In the genomic region with DNA sequence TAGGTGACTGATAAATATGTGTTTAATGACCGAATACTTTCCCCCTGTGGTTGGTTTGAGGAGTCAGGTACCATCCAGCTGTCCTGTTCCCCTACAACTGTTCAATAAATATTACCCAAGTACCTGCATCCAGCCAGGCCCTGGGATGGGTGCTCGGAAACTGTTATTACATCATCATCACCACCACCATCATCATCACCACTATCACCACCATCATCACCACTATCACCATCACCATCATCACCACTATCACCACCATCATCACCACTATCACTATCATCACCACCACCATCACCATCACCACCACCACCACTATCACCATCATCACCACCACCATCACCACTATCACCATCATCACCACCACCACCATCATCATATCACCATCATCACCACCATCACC, we compare ENCODE assay signal across 29 cellular contexts. TPM values are rescaled to one million over a fixed set of nuclear protein-coding genes. Genes with fewer than 3 reads are reported as not detected.
"Had no signal": no experiment of that assay in that cellular context is flagged by ENCODE, and none has a peak within 500 bp of the region (broad histone marks: within the 10 kb centered on the region; RNA-seq: fewer than 3 reads in every experiment).

No MANE protein-coding gene starts in this region.

- H3K4me1 ChIP-seq: gastrocnemius medialis, left ventricle myocardium inferior, pancreas, psoas muscle, upper lobe of left lung had no signal

- H3K27ac Mint-ChIP-seq: activated naive CD4-positive, alpha-beta T cell treated with anti-CD3 and anti-CD28 coated beads for 36 hours; activated T-helper 1 cell treated with anti-CD3 and anti-CD28 coated beads, Interleukin-12 subunit alpha, Interleukin-12 subunit beta, Interleukin-2, Interleukin-4 antibody, amounts not matched to agents 30 ng/mL and 10 ng/mL and 1 ng/mL, durations not matched to agents 14 hours and 24 hours and 36 hours had no signal

- H3K9me3 Mint-ChIP-seq: activated naive CD4-positive, alpha-beta T cell treated with anti-CD3 and anti-CD28 coated beads for 36 hours; activated T-helper 1 cell treated with anti-CD3 and anti-CD28 coated beads, Interleukin-12 subunit alpha, Interleukin-12 subunit beta, Interleukin-2, Interleukin-4 antibody, amounts not matched to agents 30 ng/mL and 10 ng/mL and 1 ng/mL, durations not matched to agents 14 hours and 24 hours and 36 hours had no signal

- H3K4me2 ChIP-seq: smooth muscle cell had no signal

- DNase-seq: activated CD4-positive, alpha-beta T cell treated with anti-CD3 and anti-CD28 coated beads for 4 hours; activated CD4-positive, alpha-beta T cell treated with anti-CD3 and anti-CD28 coated beads, Interleukin-2, amount 50 U/mL, for 4 hours; activated CD8-positive, alpha-beta memory T cell treated with anti-CD3 and anti-CD28 coated beads, Interleukin-2, amount 50 U/mL, for 4 hours; activated effector memory CD4-positive, alpha-beta T cell treated with anti-CD3 and anti-CD28 coated beads, Interleukin-2, amount 50 U/mL, for 16 hours; activated naive CD4-positive, alpha-beta T cell treated with anti-CD3 and anti-CD28 coated beads for 36 hours; activated T-cell treated with anti-CD3 and anti-CD28 coated beads, Interleukin-2, amount 50 U/mL, for 1 hour; amygdala; cortex of kidney; effector memory CD8-positive, alpha-beta T cell; erythroblast; gastrocnemius medialis; glutamatergic neuron; islet precursor cell; left ventricle myocardium inferior; nucleus accumbens; pancreas; psoas muscle; stimulated activated CD4-positive, alpha-beta T cell treated with anti-CD3 and anti-CD28 coated beads, Interleukin-15, amount 100 ng/mL, for 24 hours; stimulated activated CD4-positive, alpha-beta T cell treated with anti-CD3 and anti-CD28 coated beads, Interleukin-2, amount 100 ng/mL, for 24 hours; stimulated activated naive CD4-positive, alpha-beta T cell; upper lobe of left lung had no signal

- H3K36me3 ChIP-seq: gastrocnemius medialis, left ventricle myocardium inferior, pancreas, thoracic aorta, upper lobe of left lung had no signal

- H3K27me3 ChIP-seq: gastrocnemius medialis, pancreas, upper lobe of left lung had no signal

- ATAC-seq: effector memory CD8-positive, alpha-beta T cell; gastrocnemius medialis; pancreas; psoas muscle had no signal

- H3K4me3 Mint-ChIP-seq: activated naive CD4-positive, alpha-beta T cell treated with anti-CD3 and anti-CD28 coated beads for 36 hours; activated T-helper 1 cell treated with anti-CD3 and anti-CD28 coated beads, Interleukin-12 subunit alpha, Interleukin-12 subunit beta, Interleukin-2, Interleukin-4 antibody, amounts not matched to agents 30 ng/mL and 10 ng/mL and 1 ng/mL, durations not matched to agents 14 hours and 24 hours and 36 hours; effector memory CD8-positive, alpha-beta T cell had no signal

- H3K27ac ChIP-seq: gastrocnemius medialis, left ventricle myocardium inferior, pancreas, psoas muscle, thoracic aorta, upper lobe of left lung, VCaP had no signal

- H3K27me3 Mint-ChIP-seq: effector memory CD8-positive, alpha-beta T cell had no signal

- H3K9me3 ChIP-seq: gastrocnemius medialis, left ventricle myocardium inferior, pancreas, psoas muscle, thoracic aorta, upper lobe of left lung had no signal

- H3K4me3 ChIP-seq: gastrocnemius medialis, left ventricle myocardium inferior, lung, pancreas, psoas muscle, smooth muscle cell, thoracic aorta, upper lobe of left lung had no signal

RNA-seq across cellular contexts. Expression of a gene that starts 4.1 kb away (rescaled TPM):
- total RNA-seq: gastrocnemius medialis, smooth muscle cell had no signal
- polyA plus RNA-seq: neural cell had no signal

RNA-seq across cellular contexts. Expression of a gene that starts 27.0 kb away (rescaled TPM):
- total RNA-seq: activated naive CD4-positive, alpha-beta T cell treated with anti-CD3 and anti-CD28 coated beads for 36 hours; activated T-helper 1 cell treated with anti-CD3 and anti-CD28 coated beads, Interleukin-12 subunit alpha, Interleukin-12 subunit beta, Interleukin-2, Interleukin-4 antibody, amounts not matched to agents 30 ng/mL and 10 ng/mL and 1 ng/mL, durations not matched to agents 14 hours and 24 hours and 36 hours; chondrocyte; left ventricle myocardium inferior; psoas muscle; subcutaneous adipose tissue had no signal
- polyA plus RNA-seq: neural cell, psoas muscle had no signal
